8 cellular contexts compared by ENCODE assay signal in the genomic region with DNA sequence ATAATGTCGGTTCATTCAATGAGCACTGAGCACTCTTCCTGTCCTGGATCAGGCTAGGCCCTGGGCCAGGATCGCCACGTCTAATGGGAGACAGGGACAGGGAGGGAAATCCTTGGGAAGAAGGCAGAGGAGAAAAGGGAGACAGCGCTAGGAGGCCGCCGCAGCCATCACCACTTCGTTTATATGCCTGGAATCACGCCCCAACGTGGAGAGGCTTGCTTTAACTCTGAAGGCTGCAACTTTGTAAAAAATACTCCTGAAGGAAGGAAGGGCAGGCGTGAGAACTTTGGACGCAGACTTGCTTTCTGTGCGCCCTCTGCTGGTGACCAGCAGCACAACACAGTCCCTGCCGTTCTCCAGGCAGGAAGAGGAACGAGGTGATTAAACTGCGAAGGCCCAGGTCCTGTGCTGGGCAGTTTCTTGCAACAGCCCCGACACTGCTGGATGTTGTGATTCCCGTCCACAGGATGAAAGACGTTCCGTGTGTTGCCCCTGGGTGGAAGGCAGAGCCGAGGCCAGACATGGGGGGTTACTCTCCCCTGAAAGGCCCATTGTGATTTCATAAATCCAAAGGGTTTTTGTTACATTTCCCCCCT. TPM values are rescaled to one million over a fixed set of nuclear protein-coding genes. Genes with fewer than 3 reads are reported as not detected.
DNase-seq lines count a peak whose midpoint lies in the region; ATAC-seq and TF ChIP-seq lines count a peak whose summit lies in the region.

No MANE protein-coding gene starts in this region.

- no peaks in the 10 kb centered on the region for H4K20me1 ChIP-seq in neural progenitor cell (ENCODE audit: low read depth)

- DNase-seq in DMS153 treated with DMSO at 0.1 percent for 48 hours (lab: John Stamatoyannopoulos, UW; ENCODE audit: unreplicated experiment): peak; percentile 73
- DNase-seq in LHCN-M2 (ENCODE audit: low read depth): peak; percentile 77
- DNase-seq in SHP77 treated with DMSO at 0.1 percent for 48 hours (lab: John Stamatoyannopoulos, UW): peak; percentile 56
- peak; percentile 71 for DNase-seq in activated effector memory CD4-positive, alpha-beta T cell treated with Interleukin-2 at 50 U/mL for 16 hours
- peak in 1 of 2 donors; percentile 74 for DNase-seq in foreskin keratinocyte
- DNase-seq in neural progenitor cell (ENCODE audit: low spot score): peak; percentile 90
- peak; percentile 67 for DNase-seq in stimulated activated naive CD4-positive, alpha-beta T cell treated with Interleukin-2 at 50 U/mL for 16 hours (lab: John Stamatoyannopoulos, UW)
- no peak for DNase-seq in cortex of kidney (lab: John Stamatoyannopoulos, UW)

- peak; percentile 97 for TF ChIP-seq CTCF in foreskin keratinocyte (conservative IDR thresholded peaks at IDR 0.05)
- peak; percentile 96 for TF ChIP-seq CTCF in neural progenitor cell (IDR thresholded peaks at IDR 0.05)

- H3K27me3 ChIP-seq in foreskin keratinocyte: no peaks in the 10 kb centered on the region
- H3K27me3 ChIP-seq in neural progenitor cell: no peaks in the 10 kb centered on the region

- no peaks in the 10 kb centered on the region for H3K9me3 Mint-ChIP-seq in neural progenitor cell

- H3K4me3 Mint-ChIP-seq in neural progenitor cell: peak overlapping the region; percentile 60

- H3K27me3 Mint-ChIP-seq in neural progenitor cell (ENCODE audit: insufficient read depth, low read depth): peaks cover 14% of the 10 kb centered on the region

- peak overlapping the region; percentile 83 for H2AFZ ChIP-seq in neural progenitor cell (replicated peaks)

- no peak overlapping the region for H3K4me2 ChIP-seq in neural progenitor cell

- H3K9me3 ChIP-seq in neural progenitor cell (ENCODE audit: low read depth): no peaks in the 10 kb centered on the region

- H3K4me1 ChIP-seq in foreskin keratinocyte (no peaks in the 10 kb centered on the region), neural progenitor cell (peaks cover 4% of the 10 kb centered on the region)

- H3K4me1 Mint-ChIP-seq in neural progenitor cell: peaks cover 21% of the 10 kb centered on the region

- H3F3A ChIP-seq in neural progenitor cell (ENCODE audit: low read depth): no peaks in the 10 kb centered on the region

- no peak overlapping the region for H3K9ac ChIP-seq in neural progenitor cell

- H3K36me3 Mint-ChIP-seq in neural progenitor cell: no peaks in the 10 kb centered on the region

- peak overlapping the region; percentile 30 for H3K27ac Mint-ChIP-seq in neural progenitor cell

- H3K79me2 ChIP-seq in neural progenitor cell (ENCODE audit: low read depth): no peaks in the 10 kb centered on the region

- H3K27ac ChIP-seq in foreskin keratinocyte (no peak overlapping the region), neural progenitor cell (no peak overlapping the region)

- no peaks in the 10 kb centered on the region for H3K36me3 ChIP-seq in neural progenitor cell

- H3K4me3 ChIP-seq in neural progenitor cell: no peak overlapping the region

- ATAC-seq in foreskin keratinocyte: peak; percentile 74

RNA-seq across cellular contexts. Expression of a gene that starts 22.1 kb away (rescaled TPM):
- total RNA-seq in LHCN-M2 (2014; rRNA removed) (0.58 and 0.86 TPM in 2 replicates), foreskin keratinocyte (1.7 and 2.3 TPM in 2 replicates), neural progenitor cell (ENCODE audit: low replicate concordance) (0.59 and 2.0 TPM in 2 replicates)
- polyA plus RNA-seq in LHCN-M2 (2012): 0.32 TPM
- 1.5 and 1.7 TPM in 2 replicates for polyA plus RNA-seq in foreskin keratinocyte

RNA-seq across cellular contexts. Expression of a gene that starts 22.2 kb away (rescaled TPM):
- total RNA-seq in LHCN-M2 (2014; rRNA removed): not detected in 2 replicates
- polyA plus RNA-seq in LHCN-M2 (2012): not detected
- 0.03 and 0.04 TPM in 2 replicates for total RNA-seq in foreskin keratinocyte
- 0.02 TPM in 1 of 2 replicates, not detected in the other for polyA plus RNA-seq in foreskin keratinocyte
- total RNA-seq in neural progenitor cell (ENCODE audit: low replicate concordance): 0.06 and 0.09 TPM in 2 replicates
